Comparison of ENCODE assay signal across 8 cellular contexts in genomic region chr15:73965730-73966103, GRCh38. TPM values are rescaled to one million over a fixed set of nuclear protein-coding genes. Genes with fewer than 3 reads are reported as not detected.
DNase-seq lines count a peak whose midpoint lies in the region; ATAC-seq and TF ChIP-seq lines count a peak whose summit lies in the region.

No MANE protein-coding gene starts in this region.

- no peaks in the 10 kb centered on the region for H3K27me3 ChIP-seq in GM06990 (replicated peaks; ENCODE audit: control insufficient read depth, insufficient read depth, low read length)

- peaks cover 5% of the 10 kb centered on the region for H3K27me3 Mint-ChIP-seq in mesothelial cell of epicardium (ENCODE audit: low read depth)

- in situ Hi-C loops in G401 (cut with HindIII; ENCODE audit: low sequenced_read_pairs), result no loop called here

- no peaks in the 10 kb centered on the region for H3K9me3 Mint-ChIP-seq in mesothelial cell of epicardium

- H3K4me3 Mint-ChIP-seq in mesothelial cell of epicardium, result no peak overlapping the region

- DNase-seq in GM06990 (ENCODE audit: extremely low read depth, insufficient read length), result peak; percentile 50
- peak; percentile 47 for DNase-seq in NCI-H526 treated with DMSO at 0.1 percent for 48 hours (lab: John Stamatoyannopoulos, UW)
- peak; percentile 59 for DNase-seq in fibroblast of mammary gland (ENCODE audit: low read depth)
- DNase-seq in mesothelial cell of epicardium (ENCODE audit: low spot score in 2 of 2, unreplicated experiment in 2 of 2), result no peak
- DNase-seq in kidney glomerular epithelial cell (lab: John Stamatoyannopoulos, UW), result no peak
- DNase-seq in G401 (ENCODE audit: low spot score), result no peak

- H3K36me3 ChIP-seq in GM06990 (ENCODE audit: control insufficient read depth, insufficient read depth, low read length), result no peaks in the 10 kb centered on the region

- H3K4me1 Mint-ChIP-seq in mesothelial cell of epicardium, result peaks cover 28% of the 10 kb centered on the region

- H3K36me3 Mint-ChIP-seq in mesothelial cell of epicardium, result no peaks in the 10 kb centered on the region

- ATAC-seq in GM21515 (IDR thresholded peaks at IDR 0.05; ENCODE audit: unreplicated experiment) (peak; percentile 67), GM18520 (IDR thresholded peaks at IDR 0.05; ENCODE audit: unreplicated experiment) (no peak)

- H3K4me3 ChIP-seq in GM06990 (replicated peaks; ENCODE audit: low read depth, low read length) (no peak overlapping the region), fibroblast of mammary gland (ENCODE audit: control insufficient read depth, low read depth, low read length) (no peak overlapping the region)

- TF ChIP-seq CTCF in GM06990 (IDR thresholded peaks at IDR 0.05; ENCODE audit: insufficient read depth, low read length, poor library complexity, severe bottlenecking) (no peak), fibroblast of mammary gland (conservative IDR thresholded peaks at IDR 0.05; ENCODE audit: control insufficient read depth, insufficient read depth, low read depth, low read length) (no peak), mesothelial cell of epicardium (IDR thresholded peaks at IDR 0.05; ENCODE audit: unreplicated experiment) (no peak)

- no peak overlapping the region for H3K27ac Mint-ChIP-seq in mesothelial cell of epicardium

RNA-seq across cellular contexts. Expression of gene STOML1, which starts 26.4 kb away (rescaled TPM):
- total RNA-seq in mesothelial cell of epicardium, result 11.1 to 13.7 TPM (median 11.9 TPM) in 3 replicates
- total RNA-seq in G401 (2014; rRNA removed; shearing (Covaris generic)), result 6.0 and 13.0 TPM in 2 replicates

RNA-seq across cellular contexts. Expression of gene PML, which starts 28.8 kb away (rescaled TPM):
- 41.2 to 45.3 TPM (median 43.6 TPM) in 3 replicates for total RNA-seq in mesothelial cell of epicardium
- 5.8 and 8.7 TPM in 2 replicates for total RNA-seq in G401 (2014; rRNA removed; shearing (Covaris generic))

RNA-seq across cellular contexts. Expression of gene LOXL1, which starts 39.5 kb away (rescaled TPM):
- total RNA-seq in mesothelial cell of epicardium, result 62.9 to 69.0 TPM (median 68.6 TPM) in 3 replicates
- 77.4 and 117 TPM in 2 replicates for total RNA-seq in G401 (2014; rRNA removed; shearing (Covaris generic))

Comparison
In these comparisons a context has a peak if more than half of its experiments do, and no peak if none do; other contexts are left out.
1. DNase-seq: peak in GM06990 (single experiment), NCI-H526 treated with DMSO at 0.1 percent for 48 hours (single experiment) and fibroblast of mammary gland (single experiment); none in mesothelial cell of epicardium (0 of 2), kidney glomerular epithelial cell (single experiment) and G401 (single experiment).